In the genomic region with DNA sequence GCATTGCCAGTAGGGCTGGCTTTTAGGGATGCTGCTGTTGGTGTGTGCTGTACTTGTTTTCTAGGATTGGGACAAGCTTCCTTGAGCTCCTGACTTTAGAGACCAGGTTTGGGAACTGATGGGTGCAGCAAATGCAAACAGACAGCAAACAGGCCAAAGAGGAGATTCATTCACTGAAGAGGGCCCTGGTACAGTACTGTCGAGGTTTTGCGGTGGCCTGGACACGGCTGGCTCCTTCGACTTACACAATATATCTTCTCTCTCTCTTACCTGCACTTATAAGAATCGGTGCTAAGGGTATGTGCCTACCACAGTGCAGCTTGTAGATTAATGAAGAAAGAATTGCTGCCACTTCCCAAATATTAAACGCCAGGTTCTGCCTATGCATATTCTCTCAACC, we compare ENCODE assay signal across 1 cellular context.
TF ChIP-seq lines count a peak whose summit lies in the region.

No MANE protein-coding gene starts in this region.

TF ChIP-seq in H1, 55 proteins besides CTCF, POLR2A, EP300 and RAD21 (continued from another document):
- TF ChIP-seq, protein P1, sequence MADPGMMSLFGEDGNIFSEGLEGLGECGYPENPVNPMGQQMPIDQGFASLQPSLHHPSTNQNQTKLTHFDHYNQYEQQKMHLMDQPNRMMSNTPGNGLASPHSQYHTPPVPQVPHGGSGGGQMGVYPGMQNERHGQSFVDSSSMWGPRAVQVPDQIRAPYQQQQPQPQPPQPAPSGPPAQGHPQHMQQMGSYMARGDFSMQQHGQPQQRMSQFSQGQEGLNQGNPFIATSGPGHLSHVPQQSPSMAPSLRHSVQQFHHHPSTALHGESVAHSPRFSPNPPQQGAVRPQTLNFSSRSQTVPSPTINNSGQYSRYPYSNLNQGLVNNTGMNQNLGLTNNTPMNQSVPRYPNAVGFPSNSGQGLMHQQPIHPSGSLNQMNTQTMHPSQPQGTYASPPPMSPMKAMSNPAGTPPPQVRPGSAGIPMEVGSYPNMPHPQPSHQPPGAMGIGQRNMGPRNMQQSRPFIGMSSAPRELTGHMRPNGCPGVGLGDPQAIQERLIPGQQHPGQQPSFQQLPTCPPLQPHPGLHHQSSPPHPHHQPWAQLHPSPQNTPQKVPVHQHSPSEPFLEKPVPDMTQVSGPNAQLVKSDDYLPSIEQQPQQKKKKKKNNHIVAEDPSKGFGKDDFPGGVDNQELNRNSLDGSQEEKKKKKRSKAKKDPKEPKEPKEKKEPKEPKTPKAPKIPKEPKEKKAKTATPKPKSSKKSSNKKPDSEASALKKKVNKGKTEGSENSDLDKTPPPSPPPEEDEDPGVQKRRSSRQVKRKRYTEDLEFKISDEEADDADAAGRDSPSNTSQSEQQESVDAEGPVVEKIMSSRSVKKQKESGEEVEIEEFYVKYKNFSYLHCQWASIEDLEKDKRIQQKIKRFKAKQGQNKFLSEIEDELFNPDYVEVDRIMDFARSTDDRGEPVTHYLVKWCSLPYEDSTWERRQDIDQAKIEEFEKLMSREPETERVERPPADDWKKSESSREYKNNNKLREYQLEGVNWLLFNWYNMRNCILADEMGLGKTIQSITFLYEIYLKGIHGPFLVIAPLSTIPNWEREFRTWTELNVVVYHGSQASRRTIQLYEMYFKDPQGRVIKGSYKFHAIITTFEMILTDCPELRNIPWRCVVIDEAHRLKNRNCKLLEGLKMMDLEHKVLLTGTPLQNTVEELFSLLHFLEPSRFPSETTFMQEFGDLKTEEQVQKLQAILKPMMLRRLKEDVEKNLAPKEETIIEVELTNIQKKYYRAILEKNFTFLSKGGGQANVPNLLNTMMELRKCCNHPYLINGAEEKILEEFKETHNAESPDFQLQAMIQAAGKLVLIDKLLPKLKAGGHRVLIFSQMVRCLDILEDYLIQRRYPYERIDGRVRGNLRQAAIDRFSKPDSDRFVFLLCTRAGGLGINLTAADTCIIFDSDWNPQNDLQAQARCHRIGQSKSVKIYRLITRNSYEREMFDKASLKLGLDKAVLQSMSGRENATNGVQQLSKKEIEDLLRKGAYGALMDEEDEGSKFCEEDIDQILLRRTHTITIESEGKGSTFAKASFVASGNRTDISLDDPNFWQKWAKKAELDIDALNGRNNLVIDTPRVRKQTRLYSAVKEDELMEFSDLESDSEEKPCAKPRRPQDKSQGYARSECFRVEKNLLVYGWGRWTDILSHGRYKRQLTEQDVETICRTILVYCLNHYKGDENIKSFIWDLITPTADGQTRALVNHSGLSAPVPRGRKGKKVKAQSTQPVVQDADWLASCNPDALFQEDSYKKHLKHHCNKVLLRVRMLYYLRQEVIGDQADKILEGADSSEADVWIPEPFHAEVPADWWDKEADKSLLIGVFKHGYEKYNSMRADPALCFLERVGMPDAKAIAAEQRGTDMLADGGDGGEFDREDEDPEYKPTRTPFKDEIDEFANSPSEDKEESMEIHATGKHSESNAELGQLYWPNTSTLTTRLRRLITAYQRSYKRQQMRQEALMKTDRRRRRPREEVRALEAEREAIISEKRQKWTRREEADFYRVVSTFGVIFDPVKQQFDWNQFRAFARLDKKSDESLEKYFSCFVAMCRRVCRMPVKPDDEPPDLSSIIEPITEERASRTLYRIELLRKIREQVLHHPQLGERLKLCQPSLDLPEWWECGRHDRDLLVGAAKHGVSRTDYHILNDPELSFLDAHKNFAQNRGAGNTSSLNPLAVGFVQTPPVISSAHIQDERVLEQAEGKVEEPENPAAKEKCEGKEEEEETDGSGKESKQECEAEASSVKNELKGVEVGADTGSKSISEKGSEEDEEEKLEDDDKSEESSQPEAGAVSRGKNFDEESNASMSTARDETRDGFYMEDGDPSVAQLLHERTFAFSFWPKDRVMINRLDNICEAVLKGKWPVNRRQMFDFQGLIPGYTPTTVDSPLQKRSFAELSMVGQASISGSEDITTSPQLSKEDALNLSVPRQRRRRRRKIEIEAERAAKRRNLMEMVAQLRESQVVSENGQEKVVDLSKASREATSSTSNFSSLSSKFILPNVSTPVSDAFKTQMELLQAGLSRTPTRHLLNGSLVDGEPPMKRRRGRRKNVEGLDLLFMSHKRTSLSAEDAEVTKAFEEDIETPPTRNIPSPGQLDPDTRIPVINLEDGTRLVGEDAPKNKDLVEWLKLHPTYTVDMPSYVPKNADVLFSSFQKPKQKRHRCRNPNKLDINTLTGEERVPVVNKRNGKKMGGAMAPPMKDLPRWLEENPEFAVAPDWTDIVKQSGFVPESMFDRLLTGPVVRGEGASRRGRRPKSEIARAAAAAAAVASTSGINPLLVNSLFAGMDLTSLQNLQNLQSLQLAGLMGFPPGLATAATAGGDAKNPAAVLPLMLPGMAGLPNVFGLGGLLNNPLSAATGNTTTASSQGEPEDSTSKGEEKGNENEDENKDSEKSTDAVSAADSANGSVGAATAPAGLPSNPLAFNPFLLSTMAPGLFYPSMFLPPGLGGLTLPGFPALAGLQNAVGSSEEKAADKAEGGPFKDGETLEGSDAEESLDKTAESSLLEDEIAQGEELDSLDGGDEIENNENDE (IDR thresholded peaks at IDR 0.05; ENCODE audit: insufficient replicate concordance, low read length) = no peak
